In the genomic region with DNA sequence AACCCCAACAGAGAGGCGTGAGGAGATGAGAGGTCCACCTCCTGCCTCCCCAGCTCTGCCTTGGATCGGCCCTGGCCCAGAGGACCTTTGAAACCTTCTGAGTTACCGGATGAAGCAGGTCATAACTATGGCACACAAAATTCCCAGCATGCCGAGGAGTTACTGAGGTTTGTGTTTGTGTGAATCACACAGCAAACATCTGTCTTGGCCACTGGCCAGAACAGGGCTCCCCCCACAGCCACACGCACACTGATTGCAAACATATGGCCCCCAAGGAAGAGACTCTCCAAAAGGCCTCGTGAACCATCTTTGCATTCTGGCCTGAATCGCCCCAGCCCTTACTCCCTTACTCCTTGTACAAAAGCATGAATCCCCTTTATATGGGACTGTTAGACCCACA, we compare ENCODE assay signal across 2 cellular contexts.
A peak's percentile ranks its signal among the peaks of the same experiment; 100 is the strongest.
TF ChIP-seq lines count a peak whose summit lies in the region.

No MANE protein-coding gene starts in this region.

TF ChIP-seq in HCT116, 20 proteins besides CTCF, POLR2A, EP300 and RAD21:
- TF ChIP-seq ELF1 (IDR thresholded peaks at IDR 0.05; ENCODE audit: borderline replicate concordance, low read depth): no peak
- TF ChIP-seq, protein P1, sequence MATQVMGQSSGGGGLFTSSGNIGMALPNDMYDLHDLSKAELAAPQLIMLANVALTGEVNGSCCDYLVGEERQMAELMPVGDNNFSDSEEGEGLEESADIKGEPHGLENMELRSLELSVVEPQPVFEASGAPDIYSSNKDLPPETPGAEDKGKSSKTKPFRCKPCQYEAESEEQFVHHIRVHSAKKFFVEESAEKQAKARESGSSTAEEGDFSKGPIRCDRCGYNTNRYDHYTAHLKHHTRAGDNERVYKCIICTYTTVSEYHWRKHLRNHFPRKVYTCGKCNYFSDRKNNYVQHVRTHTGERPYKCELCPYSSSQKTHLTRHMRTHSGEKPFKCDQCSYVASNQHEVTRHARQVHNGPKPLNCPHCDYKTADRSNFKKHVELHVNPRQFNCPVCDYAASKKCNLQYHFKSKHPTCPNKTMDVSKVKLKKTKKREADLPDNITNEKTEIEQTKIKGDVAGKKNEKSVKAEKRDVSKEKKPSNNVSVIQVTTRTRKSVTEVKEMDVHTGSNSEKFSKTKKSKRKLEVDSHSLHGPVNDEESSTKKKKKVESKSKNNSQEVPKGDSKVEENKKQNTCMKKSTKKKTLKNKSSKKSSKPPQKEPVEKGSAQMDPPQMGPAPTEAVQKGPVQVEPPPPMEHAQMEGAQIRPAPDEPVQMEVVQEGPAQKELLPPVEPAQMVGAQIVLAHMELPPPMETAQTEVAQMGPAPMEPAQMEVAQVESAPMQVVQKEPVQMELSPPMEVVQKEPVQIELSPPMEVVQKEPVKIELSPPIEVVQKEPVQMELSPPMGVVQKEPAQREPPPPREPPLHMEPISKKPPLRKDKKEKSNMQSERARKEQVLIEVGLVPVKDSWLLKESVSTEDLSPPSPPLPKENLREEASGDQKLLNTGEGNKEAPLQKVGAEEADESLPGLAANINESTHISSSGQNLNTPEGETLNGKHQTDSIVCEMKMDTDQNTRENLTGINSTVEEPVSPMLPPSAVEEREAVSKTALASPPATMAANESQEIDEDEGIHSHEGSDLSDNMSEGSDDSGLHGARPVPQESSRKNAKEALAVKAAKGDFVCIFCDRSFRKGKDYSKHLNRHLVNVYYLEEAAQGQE (IDR thresholded peaks at IDR 0.05; ENCODE audit: low read depth): no peak
- TF ChIP-seq, protein P2, sequence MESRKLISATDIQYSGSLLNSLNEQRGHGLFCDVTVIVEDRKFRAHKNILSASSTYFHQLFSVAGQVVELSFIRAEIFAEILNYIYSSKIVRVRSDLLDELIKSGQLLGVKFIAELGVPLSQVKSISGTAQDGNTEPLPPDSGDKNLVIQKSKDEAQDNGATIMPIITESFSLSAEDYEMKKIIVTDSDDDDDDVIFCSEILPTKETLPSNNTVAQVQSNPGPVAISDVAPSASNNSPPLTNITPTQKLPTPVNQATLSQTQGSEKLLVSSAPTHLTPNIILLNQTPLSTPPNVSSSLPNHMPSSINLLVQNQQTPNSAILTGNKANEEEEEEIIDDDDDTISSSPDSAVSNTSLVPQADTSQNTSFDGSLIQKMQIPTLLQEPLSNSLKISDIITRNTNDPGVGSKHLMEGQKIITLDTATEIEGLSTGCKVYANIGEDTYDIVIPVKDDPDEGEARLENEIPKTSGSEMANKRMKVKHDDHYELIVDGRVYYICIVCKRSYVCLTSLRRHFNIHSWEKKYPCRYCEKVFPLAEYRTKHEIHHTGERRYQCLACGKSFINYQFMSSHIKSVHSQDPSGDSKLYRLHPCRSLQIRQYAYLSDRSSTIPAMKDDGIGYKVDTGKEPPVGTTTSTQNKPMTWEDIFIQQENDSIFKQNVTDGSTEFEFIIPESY (IDR thresholded peaks at IDR 0.05; ENCODE audit: extremely low read depth, insufficient replicate concordance, low read length): no peak
- no peak for TF ChIP-seq TCF7L2 (IDR thresholded peaks at IDR 0.05; ENCODE audit: borderline replicate concordance, extremely low read depth, insufficient read depth, insufficient read length)
- no peak for TF ChIP-seq JUND (IDR thresholded peaks at IDR 0.05)
- TF ChIP-seq SRF (IDR thresholded peaks at IDR 0.05; ENCODE audit: low read depth): no peak
- TF ChIP-seq, protein P3, sequence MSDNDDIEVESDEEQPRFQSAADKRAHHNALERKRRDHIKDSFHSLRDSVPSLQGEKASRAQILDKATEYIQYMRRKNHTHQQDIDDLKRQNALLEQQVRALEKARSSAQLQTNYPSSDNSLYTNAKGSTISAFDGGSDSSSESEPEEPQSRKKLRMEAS (IDR thresholded peaks at IDR 0.05): no peak
- no peak for TF ChIP-seq CBX3 (IDR thresholded peaks at IDR 0.05; ENCODE audit: low read depth)
- no peak for TF ChIP-seq FOSL1 (IDR thresholded peaks at IDR 0.05; ENCODE audit: low read depth)
- no peak for TF ChIP-seq POLR2AphosphoS5 (IDR thresholded peaks at IDR 0.05; ENCODE audit: low read depth, low read length)
- TF ChIP-seq ZFX (IDR thresholded peaks at IDR 0.05): no peak
- no peak for TF ChIP-seq SP1 (IDR thresholded peaks at IDR 0.05; ENCODE audit: low read depth)
- no peak for TF ChIP-seq EGR1 (IDR thresholded peaks at IDR 0.05; ENCODE audit: low read depth)
- no peak for TF ChIP-seq EZH2phosphoT487 (IDR thresholded peaks at IDR 0.05; ENCODE audit: borderline replicate concordance)
- no peak for TF ChIP-seq EZH2 (IDR thresholded peaks at IDR 0.05)
- TF ChIP-seq, protein P4, sequence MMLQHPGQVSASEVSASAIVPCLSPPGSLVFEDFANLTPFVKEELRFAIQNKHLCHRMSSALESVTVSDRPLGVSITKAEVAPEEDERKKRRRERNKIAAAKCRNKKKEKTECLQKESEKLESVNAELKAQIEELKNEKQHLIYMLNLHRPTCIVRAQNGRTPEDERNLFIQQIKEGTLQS (IDR thresholded peaks at IDR 0.05): no peak
- no peak for TF ChIP-seq ZNF274 (IDR thresholded peaks at IDR 0.05; ENCODE audit: low read depth, low read length)
- no peak for TF ChIP-seq YY1 (IDR thresholded peaks at IDR 0.05; ENCODE audit: extremely low read depth, insufficient replicate concordance, low read depth, low read length)
- no peak for TF ChIP-seq SIN3A (IDR thresholded peaks at IDR 0.05; ENCODE audit: low read depth)
- TF ChIP-seq CEBPB (IDR thresholded peaks at IDR 0.05; ENCODE audit: low read depth): no peak

TF ChIP-seq in SK-N-SH, 30 proteins besides CTCF, POLR2A, EP300 and RAD21:
- TF ChIP-seq TCF12 (IDR thresholded peaks at IDR 0.05): peak; percentile 87
- peak; percentile 92 for TF ChIP-seq NFIC (IDR thresholded peaks at IDR 0.05; ENCODE audit: borderline replicate concordance)
- TF ChIP-seq ELF1 (IDR thresholded peaks at IDR 0.05): no peak
- TF ChIP-seq RCOR1 (IDR thresholded peaks at IDR 0.05; ENCODE audit: low read length): no peak
- TF ChIP-seq, protein P3 (IDR thresholded peaks at IDR 0.05; ENCODE audit: low read depth): 0 out of 2 replicates have a peak, but pooled peaks have one; percentile 44
- TF ChIP-seq TEAD4 (IDR thresholded peaks at IDR 0.05; ENCODE audit: borderline replicate concordance, insufficient read depth): peak; percentile 26; the same call in 1 of the 2 replicates
- peak; percentile 59; the same call in 1 of the 2 replicates for TF ChIP-seq FOSL2 (IDR thresholded peaks at IDR 0.05; ENCODE audit: borderline replicate concordance, low read depth)
- TF ChIP-seq RXRA (IDR thresholded peaks at IDR 0.05; ENCODE audit: borderline replicate concordance, low read depth): no peak
- TF ChIP-seq GABPA (IDR thresholded peaks at IDR 0.05; ENCODE audit: low read depth): no peak
- TF ChIP-seq, protein P5, sequence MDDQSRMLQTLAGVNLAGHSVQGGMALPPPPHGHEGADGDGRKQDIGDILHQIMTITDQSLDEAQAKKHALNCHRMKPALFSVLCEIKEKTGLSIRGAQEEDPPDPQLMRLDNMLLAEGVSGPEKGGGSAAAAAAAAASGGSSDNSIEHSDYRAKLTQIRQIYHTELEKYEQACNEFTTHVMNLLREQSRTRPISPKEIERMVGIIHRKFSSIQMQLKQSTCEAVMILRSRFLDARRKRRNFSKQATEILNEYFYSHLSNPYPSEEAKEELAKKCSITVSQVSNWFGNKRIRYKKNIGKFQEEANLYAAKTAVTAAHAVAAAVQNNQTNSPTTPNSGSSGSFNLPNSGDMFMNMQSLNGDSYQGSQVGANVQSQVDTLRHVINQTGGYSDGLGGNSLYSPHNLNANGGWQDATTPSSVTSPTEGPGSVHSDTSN (IDR thresholded peaks at IDR 0.05): no peak
- no peak for TF ChIP-seq FOXJ3 (CRISPR knock-in tag; IDR thresholded peaks at IDR 0.05)
- peak; percentile 44; the same call in 1 of the 2 replicates for TF ChIP-seq JUND (IDR thresholded peaks at IDR 0.05)
- TF ChIP-seq RFX5 (IDR thresholded peaks at IDR 0.05; ENCODE audit: low read length): no peak
- TF ChIP-seq, protein P2 (IDR thresholded peaks at IDR 0.05; ENCODE audit: borderline replicate concordance, low read depth): no peak
TF ChIP-seq in SK-N-SH: peak in this region for 6.
